19 cellular contexts compared by ENCODE assay signal in the genomic region with DNA sequence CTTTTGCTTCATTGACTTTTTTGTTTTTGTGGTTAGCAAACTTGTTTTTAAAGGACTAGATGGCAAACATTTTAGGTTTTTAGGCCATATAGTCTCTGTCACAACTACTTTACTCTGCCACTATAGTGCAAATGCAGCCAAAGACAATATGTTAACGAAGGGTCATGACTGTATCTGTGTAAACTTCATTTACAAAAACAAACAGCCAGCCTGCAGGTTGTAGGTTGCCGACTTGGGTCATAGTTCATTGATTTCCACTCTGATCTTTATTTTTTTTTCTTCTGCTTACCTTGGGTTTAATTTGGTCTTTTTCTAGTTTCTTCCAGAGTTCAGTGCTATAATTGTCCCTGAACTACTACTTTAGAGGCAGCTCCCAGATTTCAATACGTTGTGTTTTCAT.
DNase-seq lines count a peak whose midpoint lies in the region; ATAC-seq, FAIRE-seq and TF ChIP-seq lines count a peak whose summit lies in the region.
"Had no signal": no experiment of that assay in that cellular context is flagged by ENCODE, and none has a peak within 500 bp of the region (broad histone marks: within the 10 kb centered on the region; RNA-seq: fewer than 3 reads in every experiment).

No MANE protein-coding gene starts in this region.

- H3K18ac ChIP-seq in neuronal stem cell (ENCODE audit: low read length): no peak overlapping the region

- no peak overlapping the region for H3K4me3 Mint-ChIP-seq in T-cell
- H3K4me3 Mint-ChIP-seq: CD4-positive, alpha-beta memory T cell had no signal

- no peaks in the 10 kb centered on the region for H3K27me3 ChIP-seq in right lobe of liver
- no peaks in the 10 kb centered on the region for H3K27me3 ChIP-seq in thyroid gland
- peaks cover 0 to 13% (median 0%) of the 10 kb centered on the region in 3 experiments for H3K27me3 ChIP-seq in neuronal stem cell (ENCODE audit: control insufficient read depth in 3 of 3, insufficient read depth in 3 of 3, low read depth in 1 of 3, low read length in 3 of 3)

- H3K9ac ChIP-seq in neuronal stem cell (ENCODE audit: low read depth, low read length, poor library complexity): no peak overlapping the region

- H3K27me3 Mint-ChIP-seq in T-cell: peaks cover 2 to 17% of the 10 kb centered on the region in 2 donors

- H3K4me1 ChIP-seq in right lobe of liver: peaks cover 0 to 4% (median 0%) of the 10 kb centered on the region in 4 donors
- peaks cover 8 to 21% of the 10 kb centered on the region in 2 donors for H3K4me1 ChIP-seq in thyroid gland
- no peaks in the 10 kb centered on the region for H3K4me1 ChIP-seq in neuronal stem cell (ENCODE audit: control insufficient read depth in 2 of 2, insufficient read depth in 1 of 2, low read depth in 1 of 2, low read length in 2 of 2)

- H3K14ac ChIP-seq in neuronal stem cell (ENCODE audit: low read length): no peak overlapping the region

- CTCF ChIA-PET in T-cell (lab: Charles Lee): no interaction called here

- 26% methylated on average over 3 of the region's 3 CpGs for WGBS in right lobe of liver (ENCODE audit: insufficient coverage, low coverage, low lambda C conversion rate, missing lambda C conversion rate)
- WGBS in thyroid gland, 2 donors: 18 to 34% methylated on average over 3 of the region's 3 CpGs
- no CpG with 5 or more reads among the region's 3 CpGs for WGBS in neuronal stem cell (ENCODE audit: extremely low coverage in 2 of 2, insufficient read length in 2 of 2, insufficient replicate concordance in 1 of 2), 2 donors

- POLR2A ChIA-PET in T-cell (lab: Charles Lee): no interaction called here

- DNase-seq in H54 (ENCODE audit: insufficient read length, low spot score): no peak
- DNase-seq in left lobe of liver (ENCODE audit: low spot score): peak; percentile 39
- DNase-seq in right lobe of liver: peak in 1 of 3 donors; percentile 37
- no peak for DNase-seq in thyroid gland
- no peak for DNase-seq in neuronal stem cell (ENCODE audit: low spot score)
- no peak for DNase-seq in T-cell
- DNase-seq in effector CD4-positive, alpha-beta T cell: no peak
- no peak for DNase-seq in activated effector memory CD4-positive, alpha-beta T cell treated with anti-CD3 and anti-CD28 coated beads, Interleukin-2, amount 50 U/mL, for 16 hours
- DNase-seq: C1 segment of cervical spinal cord; Caco-2; CD4-positive, alpha-beta memory T cell; DMS153; DMS79; EL; GDM1; GOT3; H7; HCEC 1CT had no signal

- no peak overlapping the region for H2BK12ac ChIP-seq in neuronal stem cell (ENCODE audit: low read length)

- H3K4me1 Mint-ChIP-seq in T-cell: no peaks in the 10 kb centered on the region
- H3K4me1 Mint-ChIP-seq: CD4-positive, alpha-beta memory T cell had no signal

- no peak overlapping the region for H3K23ac ChIP-seq in neuronal stem cell (ENCODE audit: low read depth, low read length, poor library complexity)

- H3K36me3 Mint-ChIP-seq in T-cell: no peaks in the 10 kb centered on the region
- H3K36me3 Mint-ChIP-seq: CD4-positive, alpha-beta memory T cell had no signal

- H3K27ac ChIP-seq in right lobe of liver (no peak overlapping the region), thyroid gland (peak overlapping the region; percentile 19 to 78 (median 63)), neuronal stem cell (replicated peaks; ENCODE audit: low read length) (no peak overlapping the region)

- H3K4me2 ChIP-seq in neuronal stem cell (ENCODE audit: insufficient read depth, low read length, poor library complexity, severe bottlenecking): no peak overlapping the region

- H3K9me3 ChIP-seq in right lobe of liver (no peaks in the 10 kb centered on the region), thyroid gland (no peaks in the 10 kb centered on the region), neuronal stem cell (replicated peaks in 1 of 2; ENCODE audit: control insufficient read depth in 2 of 2, insufficient read depth in 1 of 2, low read depth in 1 of 2, low read length in 2 of 2) (no peaks in the 10 kb centered on the region)
- H3K9me3 ChIP-seq: Caco-2 had no signal

- peak; percentile 15 for FAIRE-seq in H54 (lab: Jason Lieb, UNC)
- FAIRE-seq: GM12878 had no signal

- no peaks in the 10 kb centered on the region for H3K79me1 ChIP-seq in neuronal stem cell (ENCODE audit: low read depth, low read length)

- H4K91ac ChIP-seq in neuronal stem cell (ENCODE audit: low read depth, low read length, poor library complexity): no peak overlapping the region

- no peak overlapping the region for H2BK120ac ChIP-seq in neuronal stem cell (ENCODE audit: low read depth, low read length)

- H3K9me3 Mint-ChIP-seq in T-cell: no peaks in the 10 kb centered on the region
- H3K9me3 Mint-ChIP-seq: CD4-positive, alpha-beta memory T cell had no signal

- ATAC-seq in left lobe of liver (peak; percentile 97), right lobe of liver (peak; percentile 97 to 99 (median 98)), T-cell (replicated peaks in 1 of 4) (no peak)
- ATAC-seq: GM12878 had no signal

- no peak overlapping the region for H3K4ac ChIP-seq in neuronal stem cell (ENCODE audit: low read length)

- intact Hi-C loops in right lobe of liver (cut with DNase I): no loop called here
- intact Hi-C loops in thyroid gland (cut with DNase I): no loop called here

- H2BK15ac ChIP-seq in neuronal stem cell (ENCODE audit: low read length): no peak overlapping the region

- no peak overlapping the region for H4K8ac ChIP-seq in neuronal stem cell (ENCODE audit: low read depth, low read length)

- no peaks in the 10 kb centered on the region for H3K36me3 ChIP-seq in right lobe of liver
- H3K36me3 ChIP-seq in thyroid gland: no peaks in the 10 kb centered on the region
- H3K36me3 ChIP-seq in neuronal stem cell (replicated peaks in 1 of 2; ENCODE audit: control insufficient read depth in 2 of 2, insufficient read depth in 2 of 2, low read length in 2 of 2): no peaks in the 10 kb centered on the region

- TF ChIP-seq CTCF in right lobe of liver (IDR thresholded peaks at IDR 0.05) (no peak), thyroid gland (IDR thresholded peaks at IDR 0.05) (no peak)

- no peak overlapping the region for H2AK5ac ChIP-seq in neuronal stem cell (ENCODE audit: low read depth, low read length)

- H2AFZ ChIP-seq in neuronal stem cell (ENCODE audit: low read length): no peak overlapping the region

- no peak overlapping the region for H3K4me3 ChIP-seq in right lobe of liver
- H3K4me3 ChIP-seq in thyroid gland (replicated peaks in 1 of 3): no peak overlapping the region
- H3K4me3 ChIP-seq in neuronal stem cell (ENCODE audit: low read length in 2 of 2): no peak overlapping the region
- H3K4me3 ChIP-seq: GM12878 had no signal

- no peak overlapping the region for H2BK5ac ChIP-seq in neuronal stem cell (ENCODE audit: low read length)

- no peak for TF ChIP-seq POLR2A in H54 (IDR thresholded peaks at IDR 0.05; ENCODE audit: low read depth, low read length)
- no peak for TF ChIP-seq POLR2A in right lobe of liver (IDR thresholded peaks at IDR 0.05)
- no peak for TF ChIP-seq POLR2A in thyroid gland (IDR thresholded peaks at IDR 0.05)

- no peak overlapping the region for H3K27ac Mint-ChIP-seq in T-cell
- H3K27ac Mint-ChIP-seq: CD4-positive, alpha-beta memory T cell had no signal

Comparison
In these comparisons a context has a peak if more than half of its experiments do, and no peak if none do; other contexts are left out.
1. ATAC-seq: peak in left lobe of liver (single experiment) and right lobe of liver (4 of 4); none in T-cell (0 of 4).
2. H3K27ac ChIP-seq: peak in thyroid gland (3 of 3); none in right lobe of liver (0 of 3) and neuronal stem cell (single experiment).